In the genomic region with DNA sequence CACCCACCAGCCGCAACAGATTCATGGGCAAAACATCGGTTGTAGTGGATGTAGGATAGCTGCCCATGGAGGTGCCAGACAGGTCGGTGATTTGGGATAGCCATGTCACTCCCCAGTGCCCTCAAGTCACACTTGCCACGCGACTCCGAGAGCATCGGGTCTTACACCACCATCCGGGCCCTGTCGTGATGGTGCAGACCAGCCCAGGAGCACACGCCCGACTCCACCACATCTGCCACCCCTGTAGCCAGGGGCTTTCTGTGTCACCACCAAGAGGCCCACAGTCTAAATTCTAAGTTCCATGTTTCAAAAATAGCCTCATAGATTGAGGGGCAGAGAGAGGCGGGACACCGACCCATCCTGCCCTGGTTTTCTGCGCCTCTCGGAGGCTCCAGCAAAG, we compare ENCODE assay signal across 16 cellular contexts. TPM values are rescaled to one million over a fixed set of nuclear protein-coding genes. Genes with fewer than 3 reads are reported as not detected.
DNase-seq lines count a peak whose midpoint lies in the region; ATAC-seq, FAIRE-seq and TF ChIP-seq lines count a peak whose summit lies in the region.
"Had no signal": no experiment of that assay in that cellular context is flagged by ENCODE, and none has a peak within 500 bp of the region (broad histone marks: within the 10 kb centered on the region; RNA-seq: fewer than 3 reads in every experiment).

No MANE protein-coding gene starts in this region.

- no peaks in the 10 kb centered on the region for H3K36me3 Mint-ChIP-seq in astrocyte (ENCODE audit: low read depth, unreplicated experiment)
- H3K36me3 Mint-ChIP-seq in glutamatergic neuron (ENCODE audit: unreplicated experiment) = no peaks in the 10 kb centered on the region
- no peaks in the 10 kb centered on the region for H3K36me3 Mint-ChIP-seq in neural crest cell (ENCODE audit: low read depth)
- H3K36me3 Mint-ChIP-seq in activated CD8-positive, alpha-beta T cell treated with anti-CD3 and anti-CD28 coated beads for 36 hours (ENCODE audit: low read depth) = no peaks in the 10 kb centered on the region
- H3K36me3 Mint-ChIP-seq: activated naive CD8-positive, alpha-beta T cell treated with anti-CD3 and anti-CD28 coated beads, Interleukin-2, amount 10 ng/mL, durations not matched to agents 7 days and 5 days had no signal

- H2AFZ ChIP-seq in astrocyte (ENCODE audit: low read depth, low read length) = peak overlapping the region; percentile 90

- no peaks in the 10 kb centered on the region for H4K20me1 ChIP-seq in astrocyte (ENCODE audit: insufficient read depth, low read length)

- no peak overlapping the region for H3K27ac Mint-ChIP-seq in astrocyte (ENCODE audit: unreplicated experiment)
- H3K27ac Mint-ChIP-seq in glutamatergic neuron (ENCODE audit: unreplicated experiment) = peak overlapping the region; percentile 72
- H3K27ac Mint-ChIP-seq in neural crest cell (ENCODE audit: unreplicated experiment) = peak overlapping the region; percentile 19
- H3K27ac Mint-ChIP-seq in activated CD8-positive, alpha-beta T cell treated with anti-CD3 and anti-CD28 coated beads for 36 hours = no peak overlapping the region
- H3K27ac Mint-ChIP-seq: activated CD4-positive, alpha-beta T cell treated with anti-CD3 and anti-CD28 coated beads, Interleukin-2, amount 10 ng/mL, durations not matched to agents 24 days and 14 days; activated naive CD8-positive, alpha-beta T cell treated with anti-CD3 and anti-CD28 coated beads, Interleukin-2, amount 10 ng/mL, durations not matched to agents 7 days and 5 days; activated T-cell treated with anti-CD3 and anti-CD28 coated beads, Interleukin-2, amount 50 U/mL, for 24 hours; progenitor cell of endocrine pancreas; T-helper 2 cell treated with Interferon-gamma antibody and Interleukin-4, amounts not matched to agents 5 μg/mL and 100 μg/mL, for 36 hours had no signal

- FAIRE-seq in astrocyte (lab: Jason Lieb, UNC) = no peak

- H3K79me2 ChIP-seq in astrocyte (ENCODE audit: insufficient read depth, low read length) = no peaks in the 10 kb centered on the region

- H3K9me3 ChIP-seq in astrocyte (ENCODE audit: insufficient read depth, low read depth, low read length) = no peaks in the 10 kb centered on the region
- no peaks in the 10 kb centered on the region for H3K9me3 ChIP-seq in thoracic aorta

- H3K9ac ChIP-seq in astrocyte (ENCODE audit: low read length) = peak overlapping the region; percentile 31

- peaks cover 53% of the 10 kb centered on the region for H3K27me3 Mint-ChIP-seq in astrocyte (ENCODE audit: low read depth, unreplicated experiment)
- H3K27me3 Mint-ChIP-seq in glutamatergic neuron (ENCODE audit: unreplicated experiment) = peaks cover 4% of the 10 kb centered on the region
- H3K27me3 Mint-ChIP-seq in neural crest cell (ENCODE audit: low read depth) = no peaks in the 10 kb centered on the region
- peaks cover 17% of the 10 kb centered on the region for H3K27me3 Mint-ChIP-seq in activated CD8-positive, alpha-beta T cell treated with anti-CD3 and anti-CD28 coated beads for 36 hours

- peak overlapping the region; percentile 78 for H3K4me2 ChIP-seq in astrocyte (ENCODE audit: low read length)

- ATAC-seq in thoracic aorta (ENCODE audit: insufficient number of reproducible peaks, low FRiP score, low read depth) = no peak
- no peak for ATAC-seq in activated CD8-positive, alpha-beta T cell treated with anti-CD3 and anti-CD28 coated beads for 36 hours

- peaks cover 3% of the 10 kb centered on the region for H3K4me1 ChIP-seq in astrocyte (ENCODE audit: insufficient read depth, low read length)
- H3K4me1 ChIP-seq in thoracic aorta (ENCODE audit: control insufficient read depth in 1 of 2, low read depth in 2 of 2) = peaks cover 0 to 11% of the 10 kb centered on the region in 2 donors

- no peaks in the 10 kb centered on the region for H3K36me3 ChIP-seq in astrocyte (ENCODE audit: insufficient read depth, low read length)
- H3K36me3 ChIP-seq in thoracic aorta = no peaks in the 10 kb centered on the region

- no peaks in the 10 kb centered on the region for H3K9me3 Mint-ChIP-seq in astrocyte (ENCODE audit: unreplicated experiment)
- H3K9me3 Mint-ChIP-seq in glutamatergic neuron (ENCODE audit: unreplicated experiment) = peaks cover 1% of the 10 kb centered on the region
- no peaks in the 10 kb centered on the region for H3K9me3 Mint-ChIP-seq in neural crest cell
- no peaks in the 10 kb centered on the region for H3K9me3 Mint-ChIP-seq in activated CD8-positive, alpha-beta T cell treated with anti-CD3 and anti-CD28 coated beads for 36 hours
- H3K9me3 Mint-ChIP-seq: activated CD4-positive, alpha-beta T cell treated with anti-CD3 and anti-CD28 coated beads, Interleukin-2, amount 10 ng/mL, durations not matched to agents 24 days and 14 days; activated naive CD8-positive, alpha-beta T cell treated with anti-CD3 and anti-CD28 coated beads, Interleukin-2, amount 10 ng/mL, durations not matched to agents 7 days and 5 days; activated T-cell treated with anti-CD3 and anti-CD28 coated beads, Interleukin-2, amount 50 U/mL, for 24 hours; T-helper 2 cell treated with Interferon-gamma antibody and Interleukin-4, amounts not matched to agents 5 μg/mL and 100 μg/mL, for 36 hours had no signal

- H3K4me3 Mint-ChIP-seq in astrocyte (ENCODE audit: unreplicated experiment) (no peak overlapping the region), glutamatergic neuron (ENCODE audit: unreplicated experiment) (no peak overlapping the region), neural crest cell (peak overlapping the region; percentile 15)
- H3K4me3 Mint-ChIP-seq in activated CD8-positive, alpha-beta T cell treated with anti-CD3 and anti-CD28 coated beads for 36 hours = no peak overlapping the region
- H3K4me3 Mint-ChIP-seq: activated CD4-positive, alpha-beta T cell treated with anti-CD3 and anti-CD28 coated beads, Interleukin-2, amount 10 ng/mL, durations not matched to agents 24 days and 14 days; activated T-cell treated with anti-CD3 and anti-CD28 coated beads, Interleukin-2, amount 50 U/mL, for 24 hours; T-helper 2 cell treated with Interferon-gamma antibody and Interleukin-4, amounts not matched to agents 5 μg/mL and 100 μg/mL, for 36 hours had no signal

- no peak for TF ChIP-seq CTCF in astrocyte (IDR thresholded peaks at IDR 0.05; ENCODE audit: insufficient read depth, low read depth, low read length)
- TF ChIP-seq CTCF in glutamatergic neuron (IDR thresholded peaks at IDR 0.05; ENCODE audit: partially characterized antibody, unreplicated experiment) = no peak
- no peak for TF ChIP-seq CTCF in neural crest cell (conservative IDR thresholded peaks at IDR 0.05)
- no peak for TF ChIP-seq CTCF in thoracic aorta (IDR thresholded peaks at IDR 0.05)
- TF ChIP-seq CTCF in activated CD8-positive, alpha-beta T cell treated with anti-CD3 and anti-CD28 coated beads for 36 hours (IDR thresholded peaks at IDR 0.05) = no peak

- POLR2A ChIA-PET in activated CD8-positive, alpha-beta T cell treated with anti-CD3 and anti-CD28 coated beads for 36 hours (lab: Charles Lee) = no interaction called here

- intact Hi-C loops in activated CD8-positive, alpha-beta T cell treated with anti-CD3 and anti-CD28 coated beads for 36 hours (cut with micrococcal nuclease) = no loop called here

- H3K27ac ChIP-seq in astrocyte (ENCODE audit: low read depth, low read length) (no peak overlapping the region), thoracic aorta (no peak overlapping the region)

- DNase-seq in astrocyte (ENCODE audit: low read depth) (no peak), glutamatergic neuron (no peak), neural crest cell (ENCODE audit: low read depth, low spot score) (no peak), thoracic aorta (ENCODE audit: low spot score) (no peak), DMS 273 treated with DMSO at 0.1 percent for 48 hours (lab: John Stamatoyannopoulos, UW) (no peak), NCI-H146 treated with DMSO at 0.1 percent for 48 hours (lab: John Stamatoyannopoulos, UW; ENCODE audit: unreplicated experiment) (no peak)
- no peak for DNase-seq in activated CD8-positive, alpha-beta T cell treated with anti-CD3 and anti-CD28 coated beads for 36 hours
- DNase-seq: activated CD4-positive, alpha-beta T cell treated with anti-CD3 and anti-CD28 coated beads, Interleukin-2, amount 10 ng/mL, durations not matched to agents 24 days and 14 days; activated naive CD8-positive, alpha-beta T cell treated with anti-CD3 and anti-CD28 coated beads, Interleukin-2, amount 10 ng/mL, durations not matched to agents 7 days and 5 days; activated T-cell treated with anti-CD3 and anti-CD28 coated beads, Interleukin-2, amount 50 U/mL, for 24 hours; stimulated activated CD4-positive, alpha-beta T cell treated with anti-CD3 and anti-CD28 coated beads, Interleukin-1b, Interleukin-23, amount 100 ng/mL, for 48 hours; trophoblast cell had no signal

- H3K27me3 ChIP-seq in astrocyte (ENCODE audit: insufficient read depth, low read length) (peaks cover 7% of the 10 kb centered on the region), thoracic aorta (replicated peaks; ENCODE audit: insufficient read depth) (no peaks in the 10 kb centered on the region)

- H3K4me1 Mint-ChIP-seq in astrocyte (ENCODE audit: low read depth, unreplicated experiment) = no peaks in the 10 kb centered on the region
- no peaks in the 10 kb centered on the region for H3K4me1 Mint-ChIP-seq in glutamatergic neuron (ENCODE audit: low read depth, unreplicated experiment)
- peaks cover 12% of the 10 kb centered on the region for H3K4me1 Mint-ChIP-seq in neural crest cell
- H3K4me1 Mint-ChIP-seq in activated CD8-positive, alpha-beta T cell treated with anti-CD3 and anti-CD28 coated beads for 36 hours (ENCODE audit: low read depth) = no peaks in the 10 kb centered on the region
- H3K4me1 Mint-ChIP-seq: activated CD4-positive, alpha-beta T cell treated with anti-CD3 and anti-CD28 coated beads, Interleukin-2, amount 10 ng/mL, durations not matched to agents 24 days and 14 days; activated naive CD8-positive, alpha-beta T cell treated with anti-CD3 and anti-CD28 coated beads, Interleukin-2, amount 10 ng/mL, durations not matched to agents 7 days and 5 days had no signal

- CTCF ChIA-PET in activated CD8-positive, alpha-beta T cell treated with anti-CD3 and anti-CD28 coated beads for 36 hours (lab: Charles Lee) = no interaction called here

- no peak overlapping the region for H3K4me3 ChIP-seq in astrocyte (ENCODE audit: insufficient read depth, low read depth, low read length)
- peak overlapping the region; percentile 69 for H3K4me3 ChIP-seq in thoracic aorta

RNA-seq across cellular contexts. Expression of a gene that starts 18.0 kb away (rescaled TPM):
- not detected in 2 replicates for total RNA-seq in astrocyte
- total RNA-seq in glutamatergic neuron (ENCODE audit: unreplicated experiment) = 0.61 TPM
- total RNA-seq in neural crest cell = 1.3 and 1.7 TPM in 2 replicates
- not detected for total RNA-seq in thoracic aorta
- not detected for total RNA-seq in activated CD8-positive, alpha-beta T cell treated with anti-CD3 and anti-CD28 coated beads for 36 hours
- total RNA-seq: activated CD4-positive, alpha-beta T cell treated with anti-CD3 and anti-CD28 coated beads, Interleukin-2, amount 10 ng/mL, durations not matched to agents 24 days and 14 days; activated naive CD8-positive, alpha-beta T cell treated with anti-CD3 and anti-CD28 coated beads, Interleukin-2, amount 10 ng/mL, durations not matched to agents 7 days and 5 days; epithelial cell of proximal tubule; lung microvascular endothelial cell had no signal

RNA-seq across cellular contexts. Expression of a gene that starts 56.6 kb away (rescaled TPM):
- total RNA-seq in astrocyte (not detected in 2 replicates), glutamatergic neuron (ENCODE audit: unreplicated experiment) (0.27 TPM), neural crest cell (not detected in 2 replicates), thoracic aorta (not detected)
- not detected for total RNA-seq in activated CD8-positive, alpha-beta T cell treated with anti-CD3 and anti-CD28 coated beads for 36 hours
- total RNA-seq: activated CD4-positive, alpha-beta T cell treated with anti-CD3 and anti-CD28 coated beads, Interleukin-2, amount 10 ng/mL, durations not matched to agents 24 days and 14 days; activated naive CD8-positive, alpha-beta T cell treated with anti-CD3 and anti-CD28 coated beads, Interleukin-2, amount 10 ng/mL, durations not matched to agents 7 days and 5 days; epithelial cell of proximal tubule; lung microvascular endothelial cell had no signal

Comparison
In these comparisons a context has a peak if more than half of its experiments do, and no peak if none do; other contexts are left out.
1. H3K27ac Mint-ChIP-seq: peak in glutamatergic neuron (single experiment) and neural crest cell (single experiment); none in astrocyte (single experiment) and activated CD8-positive, alpha-beta T cell treated with anti-CD3 and anti-CD28 coated beads for 36 hours (single experiment).